22 cellular contexts compared by ENCODE assay signal in the genomic region with DNA sequence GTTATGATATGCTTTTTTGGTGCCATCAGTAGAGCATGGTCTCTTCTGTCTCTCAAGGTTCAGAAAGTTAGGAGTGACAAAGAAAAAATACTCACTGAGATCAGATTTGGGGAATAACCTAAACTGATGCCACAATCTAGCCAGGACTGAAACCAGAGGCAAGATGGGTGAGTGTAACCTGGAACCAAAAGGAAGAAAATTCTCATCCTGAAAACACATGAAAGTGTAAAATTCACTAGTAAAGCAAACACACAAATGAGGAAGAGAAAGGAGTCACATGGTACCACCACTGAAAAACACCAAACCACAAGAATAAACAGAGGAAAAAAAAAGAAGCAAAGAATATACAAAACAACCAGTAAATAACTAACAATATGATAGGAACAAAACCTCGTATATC.
A peak's percentile ranks its signal among the peaks of the same experiment; 100 is the strongest.
DNase-seq lines count a peak whose midpoint lies in the region; ATAC-seq, FAIRE-seq and TF ChIP-seq lines count a peak whose summit lies in the region.
"Had no signal": no experiment of that assay in that cellular context is flagged by ENCODE, and none has a peak within 500 bp of the region (broad histone marks: within the 10 kb centered on the region; RNA-seq: fewer than 3 reads in every experiment).

No MANE protein-coding gene starts in this region.

- H3K27ac ChIP-seq in CD4-positive, alpha-beta memory T cell (ENCODE audit: low read depth, low read length), result no peak overlapping the region
- no peak overlapping the region for H3K27ac ChIP-seq in PC-9
- H3K27ac ChIP-seq: A549, left lung, parathyroid adenoma, vagina had no signal

- no peak overlapping the region for H2AFZ ChIP-seq in PC-9
- H2AFZ ChIP-seq: parathyroid adenoma had no signal

- no peak overlapping the region for H3K4me3 Mint-ChIP-seq in CD4-positive, alpha-beta memory T cell
- H3K4me3 Mint-ChIP-seq: activated naive CD4-positive, alpha-beta T cell treated with anti-CD3 and anti-CD28 coated beads, Interleukin-2, amount 10 ng/mL, durations not matched to agents 7 days and 5 days; T-cell had no signal

- H3K4me2 ChIP-seq in PC-9, result no peak overlapping the region
- H3K4me2 ChIP-seq: A549 had no signal

- H3K27me3 ChIP-seq in CD4-positive, alpha-beta memory T cell (ENCODE audit: insufficient read depth, low read length), result no peaks in the 10 kb centered on the region
- H3K27me3 ChIP-seq in MG63 (no peaks in the 10 kb centered on the region), PC-9 (ENCODE audit: insufficient read depth, low read depth) (no peaks in the 10 kb centered on the region)
- H3K27me3 ChIP-seq: left lung, vagina had no signal

- no peaks in the 10 kb centered on the region for H3K9me2 ChIP-seq in PC-9 (ENCODE audit: insufficient read depth)

- H3K4me3 ChIP-seq in CD4-positive, alpha-beta memory T cell (ENCODE audit: low read length in 2 of 2), result no peak overlapping the region
- H3K4me3 ChIP-seq in MG63 (no peak overlapping the region), PC-9 (no peak overlapping the region)
- H3K4me3 ChIP-seq: A549, left lung, vagina had no signal

- no peaks in the 10 kb centered on the region for H4K20me1 ChIP-seq in PC-9 (ENCODE audit: insufficient read depth)

- no peak for DNase-seq in GM12891 (ENCODE audit: insufficient read length, low spot score)
- no peak for DNase-seq in CD4-positive, alpha-beta memory T cell
- DNase-seq in MG63, result no peak
- no peak for DNase-seq in AG08396 (ENCODE audit: low spot score)
- DNase-seq in PC-9, result no peak
- DNase-seq: activated naive CD4-positive, alpha-beta T cell treated with anti-CD3 and anti-CD28 coated beads, Interleukin-2, amount 10 ng/mL, durations not matched to agents 7 days and 5 days; effector CD4-positive, alpha-beta T cell; GF-D8; left lung; NCI-H2081 treated with DMSO at 0.1 percent for 48 hours; NCI-H774; RPMI8226; small intestine; stimulated activated naive CD4-positive, alpha-beta T cell treated with Interleukin-2 at 50 U/mL for 16 hours; T-cell had no signal

- no peaks in the 10 kb centered on the region for H3K4me1 Mint-ChIP-seq in CD4-positive, alpha-beta memory T cell
- H3K4me1 Mint-ChIP-seq: T-cell had no signal

- CTCF ChIA-PET in CD4-positive, alpha-beta memory T cell (lab: Charles Lee; ENCODE audit: partially characterized antibody), result no interaction called here
- CTCF ChIA-PET in PC-9 (lab: Charles Lee), result no interaction called here

- POLR2A ChIA-PET in CD4-positive, alpha-beta memory T cell (lab: Charles Lee; ENCODE audit: partially characterized antibody), result no interaction called here
- POLR2A ChIA-PET in PC-9 (lab: Charles Lee; ENCODE audit: unreplicated experiment), result no interaction called here

- intact Hi-C loops in CD4-positive, alpha-beta memory T cell (cut with micrococcal nuclease), result no loop called here
- intact Hi-C loops in PC-9 (cut with micrococcal nuclease; ENCODE audit: unreplicated experiment), result loop anchor here (5.0 to 10.0 kb wide), 5 partner anchors 219 to 1376 kb away; a partner anchor contains a TSS

- TF ChIP-seq POLR2A in GM12891 (IDR thresholded peaks at IDR 0.05; ENCODE audit: low read depth, low read length), result no peak

- ATAC-seq in GM19351 (IDR thresholded peaks at IDR 0.05; ENCODE audit: unreplicated experiment) (peak; percentile 74), HG02588 (IDR thresholded peaks at IDR 0.05; ENCODE audit: unreplicated experiment) (peak; percentile 50), HG03378 (IDR thresholded peaks at IDR 0.05; ENCODE audit: unreplicated experiment) (peak; percentile 76)
- ATAC-seq: A549, left lung, T-cell had no signal

- no peak for TF ChIP-seq CTCF in PC-9 (conservative IDR thresholded peaks at IDR 0.05)

- no peaks in the 10 kb centered on the region for H3F3A ChIP-seq in PC-9 (ENCODE audit: insufficient read depth, low read depth)

- no peaks in the 10 kb centered on the region for H3K9me3 Mint-ChIP-seq in CD4-positive, alpha-beta memory T cell
- H3K9me3 Mint-ChIP-seq: activated naive CD4-positive, alpha-beta T cell treated with anti-CD3 and anti-CD28 coated beads, Interleukin-2, amount 10 ng/mL, durations not matched to agents 7 days and 5 days; T-cell had no signal

- H3K36me3 ChIP-seq in CD4-positive, alpha-beta memory T cell (ENCODE audit: insufficient read depth, low read length), result no peaks in the 10 kb centered on the region
- no peaks in the 10 kb centered on the region for H3K36me3 ChIP-seq in MG63
- no peaks in the 10 kb centered on the region for H3K36me3 ChIP-seq in PC-9 (ENCODE audit: low read depth)
- H3K36me3 ChIP-seq: left lung, vagina had no signal

- BruUV-seq in PC-9 (replicated peaks; lab: Mats Ljungman, UMichigan), result no TSS peak

- no peak overlapping the region for H3K27ac Mint-ChIP-seq in CD4-positive, alpha-beta memory T cell
- H3K27ac Mint-ChIP-seq: activated naive CD4-positive, alpha-beta T cell treated with anti-CD3 and anti-CD28 coated beads, Interleukin-2, amount 10 ng/mL, durations not matched to agents 7 days and 5 days; T-cell had no signal

- H3K79me2 ChIP-seq in PC-9 (ENCODE audit: low read depth), result no peaks in the 10 kb centered on the region
- H3K79me2 ChIP-seq: parathyroid adenoma had no signal

- H3K9me3 ChIP-seq in CD4-positive, alpha-beta memory T cell (ENCODE audit: control insufficient read depth in 1 of 2, low read length in 2 of 2), result no peaks in the 10 kb centered on the region
- H3K9me3 ChIP-seq in MG63 (peaks cover 3% of the 10 kb centered on the region; the same call in 1 of the 2 replicates), PC-9 (ENCODE audit: insufficient read depth, low read depth) (no peaks in the 10 kb centered on the region)
- H3K9me3 ChIP-seq: A549, left lung, vagina had no signal

- H3K27me3 Mint-ChIP-seq in CD4-positive, alpha-beta memory T cell, result no peaks in the 10 kb centered on the region
- H3K27me3 Mint-ChIP-seq: activated naive CD4-positive, alpha-beta T cell treated with anti-CD3 and anti-CD28 coated beads, Interleukin-2, amount 10 ng/mL, durations not matched to agents 7 days and 5 days; T-cell had no signal

- no peaks in the 10 kb centered on the region for H3K36me3 Mint-ChIP-seq in CD4-positive, alpha-beta memory T cell
- H3K36me3 Mint-ChIP-seq: activated naive CD4-positive, alpha-beta T cell treated with anti-CD3 and anti-CD28 coated beads, Interleukin-2, amount 10 ng/mL, durations not matched to agents 7 days and 5 days; T-cell had no signal

- no peaks in the 10 kb centered on the region for H3K4me1 ChIP-seq in CD4-positive, alpha-beta memory T cell (ENCODE audit: insufficient read depth, low read length)
- no peaks in the 10 kb centered on the region for H3K4me1 ChIP-seq in PC-9 (replicated peaks; ENCODE audit: insufficient read depth)
- H3K4me1 ChIP-seq: left lung, parathyroid adenoma, vagina had no signal

- FAIRE-seq in GM12891 (lab: Jason Lieb, UNC), result no peak
- FAIRE-seq: A549, bronchial epithelial cell, small intestine had no signal

TF ChIP-seq in GM12891, 5 proteins besides CTCF, POLR2A, EP300 and RAD21:
- TF ChIP-seq POU2F2 (IDR thresholded peaks at IDR 0.05; ENCODE audit: low read depth, low read length), result no peak
- TF ChIP-seq SPI1 (IDR thresholded peaks at IDR 0.05; ENCODE audit: low read depth, low read length), result peak; percentile 71
